8 cellular contexts compared by ENCODE assay signal in genomic region chr14:51094901-51095853, GRCh38. TPM values are rescaled to one million over a fixed set of nuclear protein-coding genes. Genes with fewer than 3 reads are reported as not detected.
DNase-seq lines count a peak whose midpoint lies in the region; ATAC-seq, FAIRE-seq and TF ChIP-seq lines count a peak whose summit lies in the region.

TSS of gene TRIM9 (minus strand) at chr14:51095105. CDS start at chr14:51094939, 166 bp downstream.

- peak within 1 kb of the TSS; percentile 84 to 93 (median 93) for H3K4me3 Mint-ChIP-seq in T-cell

- H4K12ac ChIP-seq in trophoblast cell (ENCODE audit: low read depth, low read length) = no peak within 1 kb of the TSS

- H3K27me3 ChIP-seq in heart right ventricle = peaks cover 6 to 74% (median 58%) of the 10 kb centered on the region in 7 donors
- H3K27me3 ChIP-seq in trophoblast cell (ENCODE audit: insufficient read depth, low read length) = peaks cover 20% of the 10 kb centered on the region
- peaks cover 0 to 17% of the 10 kb centered on the region in 2 donors for H3K27me3 ChIP-seq in tibial nerve

- CTCF ChIA-PET in T-cell (lab: Charles Lee) = interaction anchor here (0.5 to 0.6 kb wide), 4 partner anchors 9 to 235 kb away, joined by 4 to 6 read pairs (median 4); no protein-coding TSS in a partner anchor

- TF ChIP-seq POLR2A in GM12892 (IDR thresholded peaks at IDR 0.05; ENCODE audit: low read depth, low read length) = no peak
- TF ChIP-seq POLR2A in tibial nerve (IDR thresholded peaks at IDR 0.05) = peak; percentile 65 to 67

- H3K36me3 ChIP-seq in heart right ventricle (no peaks in the 10 kb centered on the region), trophoblast cell (ENCODE audit: control insufficient read depth in 1 of 2, insufficient read depth in 2 of 2, low read length in 2 of 2) (no peaks in the 10 kb centered on the region), tibial nerve (no peaks in the 10 kb centered on the region)

- H3K9me3 ChIP-seq in heart right ventricle (no peaks in the 10 kb centered on the region), trophoblast cell (ENCODE audit: insufficient read depth, low read depth, low read length) (peaks cover 4% of the 10 kb centered on the region), tibial nerve (no peaks in the 10 kb centered on the region)

- H3K27me3 Mint-ChIP-seq in T-cell = peaks cover 7 to 31% of the 10 kb centered on the region in 2 donors

- H3K18ac ChIP-seq in trophoblast cell (ENCODE audit: low read length) = peak within 1 kb of the TSS; percentile 22

- peaks cover 16 to 18% (median 18%) of the 10 kb centered on the region in 3 donors for H3K4me1 Mint-ChIP-seq in T-cell

- H3K4ac ChIP-seq in trophoblast cell (ENCODE audit: low read depth, low read length) = no peak within 1 kb of the TSS

- ATAC-seq in HG02852 (IDR thresholded peaks at IDR 0.05; ENCODE audit: unreplicated experiment) (peak; percentile 99), T-cell (replicated peaks in 1 of 4) (peak; percentile 94 to 96 (median 94)), heart right ventricle (peak; percentile 94 to 97 (median 96))

- H3K27ac ChIP-seq in heart right ventricle (peak within 1 kb of the TSS; percentile 3 to 82 (median 64)), trophoblast cell (ENCODE audit: low read depth, low read length) (no peak within 1 kb of the TSS), tibial nerve (peak within 1 kb of the TSS; percentile 56 to 88 (median 77))

- H3K23ac ChIP-seq in trophoblast cell (ENCODE audit: low read length) = no peak within 1 kb of the TSS

- FAIRE-seq in GM12892 (lab: Jason Lieb, UNC) = peak; percentile 94

- no peak for TF ChIP-seq CTCF in heart right ventricle (IDR thresholded peaks at IDR 0.05)
- no peak for TF ChIP-seq CTCF in tibial nerve (IDR thresholded peaks at IDR 0.05)

- peak within 1 kb of the TSS in 1 of 2 donors; percentile 80 for H3K27ac Mint-ChIP-seq in T-cell

- intact Hi-C loops in heart right ventricle (cut with DNase I) = loop anchor here in 2 of 10 donors (10.0 kb wide), 2 partner anchors 90 to 130 kb away; no protein-coding TSS in a partner anchor

- peak within 1 kb of the TSS; percentile 84 for H3K4me2 ChIP-seq in trophoblast cell (ENCODE audit: low read length)

- peak within 1 kb of the TSS; percentile 18 for H2BK5ac ChIP-seq in trophoblast cell (ENCODE audit: low read depth, low read length, poor library complexity)

- H3K9me3 Mint-ChIP-seq in T-cell = no peaks in the 10 kb centered on the region

- TF ChIP-seq EP300 in tibial nerve (IDR thresholded peaks at IDR 0.05) = peak in 1 of 2 donors; percentile 86

- H2BK12ac ChIP-seq in trophoblast cell (ENCODE audit: low read length) = no peak within 1 kb of the TSS

- H3K4me3 ChIP-seq in heart right ventricle (peak within 1 kb of the TSS; percentile 47 to 70 (median 62)), trophoblast cell (ENCODE audit: low read depth, low read length) (peak within 1 kb of the TSS; percentile 77), tibial nerve (peak within 1 kb of the TSS; percentile 46 to 73 (median 64))

- POLR2A ChIA-PET in T-cell (lab: Charles Lee) = interaction anchor here in 1 of 2 donors (0.6 kb wide), 2 partner anchors 604 to 1059 kb away, joined by 6 read pairs; no protein-coding TSS in a partner anchor

- 1% methylated on average over 82 to 83 of the region's 83 CpGs for WGBS in heart right ventricle, 2 donors
- WGBS in trophoblast cell (ENCODE audit: extremely low coverage, insufficient coverage, insufficient read length) = no CpG with 5 or more reads among the region's 83 CpGs
- 0 to 1% methylated on average over 25 to 67 of the region's 83 CpGs for WGBS in tibial nerve, 2 donors

- peak within 1 kb of the TSS; percentile 18 for H2BK120ac ChIP-seq in trophoblast cell (ENCODE audit: insufficient read depth, low read length, poor library complexity)

- no peak within 1 kb of the TSS for H2AK5ac ChIP-seq in trophoblast cell (ENCODE audit: low read length)

- H3K9ac ChIP-seq in trophoblast cell (ENCODE audit: low read length) = no peak within 1 kb of the TSS

- H3K14ac ChIP-seq in trophoblast cell (ENCODE audit: low read length) = peak within 1 kb of the TSS; percentile 15

- no peaks in the 10 kb centered on the region for H3K36me3 Mint-ChIP-seq in T-cell

- H3K4me1 ChIP-seq in heart right ventricle (peaks cover 7 to 27% (median 20%) of the 10 kb centered on the region in 9 donors), trophoblast cell (ENCODE audit: control insufficient read depth in 1 of 2, insufficient read depth in 2 of 2, low read length in 2 of 2) (peaks cover 18 to 20% of the 10 kb centered on the region in 2 experiments), tibial nerve (peaks cover 0 to 39% (median 9%) of the 10 kb centered on the region in 4 donors)

- H4K91ac ChIP-seq in trophoblast cell (ENCODE audit: low read depth, low read length) = peak within 1 kb of the TSS; percentile 25

- DNase-seq in GM12892 (ENCODE audit: insufficient read length) = peak; percentile 96
- peak; percentile 98 for DNase-seq in NCI-H1436 (lab: John Stamatoyannopoulos, UW)
- peak; percentile 74 to 92 (median 88) for DNase-seq in T-cell
- DNase-seq in amniotic epithelial cell (ENCODE audit: low read depth) = peak; percentile 95
- peak; percentile 90 to 91 for DNase-seq in heart right ventricle
- peak; percentile 97 to 99 for DNase-seq in trophoblast cell
- peak; percentile 71 to 91 for DNase-seq in tibial nerve (ENCODE audit: low spot score in 2 of 2)

- H2AFZ ChIP-seq in trophoblast cell (ENCODE audit: insufficient read depth, low read length, poor library complexity) = peak within 1 kb of the TSS; percentile 60

- H3K79me1 ChIP-seq in trophoblast cell (ENCODE audit: low read length) = no peaks in the 10 kb centered on the region

- no peaks in the 10 kb centered on the region for H3K79me2 ChIP-seq in trophoblast cell (ENCODE audit: control insufficient read depth, insufficient read depth, low read length, poor library complexity)

- peak within 1 kb of the TSS; percentile 25 for H4K8ac ChIP-seq in trophoblast cell (ENCODE audit: low read depth, low read length)

RNA-seq across cellular contexts. Expression of gene TRIM9, which starts in this region (rescaled TPM):
- polyA plus RNA-seq in GM12892 (2012; ENCODE audit: missing spikeins) = 0.21 TPM
- total RNA-seq in T-cell (1 to 10 TPM in 1 of 5 donors, under 1 TPM in 4; 0.30 to 1.3 (median 0.88) TPM), heart right ventricle (1 to 10 TPM in 3 of 10 donors, under 1 TPM in 7; 0.33 to 1.3 (median 0.68) TPM), tibial nerve (1 to 10 TPM in 3 of 4 donors, under 1 TPM in 1; 0.87 to 5.9 (median 4.9) TPM)
- polyA plus RNA-seq in heart right ventricle = under 1 TPM; 0.48 to 0.59 TPM
- 0.78 and 0.79 TPM in 2 replicates for polyA plus RNA-seq in trophoblast cell (2013)
